Comparison of ENCODE assay signal across 8 cellular contexts in the genomic region with DNA sequence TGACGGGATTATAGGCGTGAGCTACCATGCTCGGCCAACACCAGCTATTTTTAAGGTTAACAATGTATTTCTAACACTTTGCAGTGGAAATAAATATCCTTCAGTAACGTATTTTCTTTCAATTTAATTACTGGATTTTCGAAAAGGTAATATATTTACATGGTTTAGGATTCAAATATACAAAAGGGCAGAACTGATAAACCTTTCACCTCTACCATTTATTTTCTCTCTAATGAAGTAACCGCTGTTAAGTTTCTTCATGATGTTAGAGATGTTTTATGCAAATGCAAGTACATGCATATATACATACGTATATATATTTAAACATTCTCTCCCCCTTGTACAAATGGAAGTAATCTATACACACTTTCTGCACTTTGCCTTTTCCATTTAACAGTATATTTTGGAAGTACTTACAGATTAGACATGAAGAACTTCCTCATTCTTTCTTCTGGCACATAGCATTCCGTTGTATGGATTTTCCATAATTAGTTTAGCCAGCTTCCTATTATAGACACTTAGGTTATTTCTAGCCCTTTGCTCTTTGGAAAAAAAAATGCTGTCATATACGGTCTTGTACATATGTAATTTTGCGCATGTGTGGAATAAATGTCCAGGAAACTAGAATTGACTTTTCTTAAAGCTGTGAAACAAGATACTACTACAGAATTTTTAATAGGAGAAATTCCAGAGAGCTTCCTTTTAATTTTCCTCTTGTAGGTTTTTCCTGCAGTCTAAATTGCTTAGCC. TPM values are rescaled to one million over a fixed set of nuclear protein-coding genes. Genes with fewer than 3 reads are reported as not detected.
A peak's percentile ranks its signal among the peaks of the same experiment; 100 is the strongest.
DNase-seq lines count a peak whose midpoint lies in the region; ATAC-seq and TF ChIP-seq lines count a peak whose summit lies in the region.

No MANE protein-coding gene starts in this region.

- no peak for TF ChIP-seq CTCF in choroid plexus epithelial cell (conservative IDR thresholded peaks at IDR 0.05; ENCODE audit: low read depth, low read length)
- TF ChIP-seq CTCF in nephron (IDR thresholded peaks at IDR 0.05; ENCODE audit: unreplicated experiment in 3 of 3): no peak

- H3K36me3 Mint-ChIP-seq in activated CD4-positive, alpha-beta T cell treated with anti-CD3 and anti-CD28 coated beads for 36 hours (ENCODE audit: low read depth): peaks cover 11% of the 10 kb centered on the region
- H3K36me3 Mint-ChIP-seq in nephron (ENCODE audit: low read depth): no peaks in the 10 kb centered on the region

- POLR2A ChIA-PET in activated CD4-positive, alpha-beta T cell treated with anti-CD3 and anti-CD28 coated beads for 36 hours (lab: Charles Lee): interaction anchor here (0.6 to 8.8 kb wide), 9 partner anchors 15 to 178 kb away, joined by 3 to 228 read pairs (median 3); a partner anchor contains a TSS

- peaks cover 4% of the 10 kb centered on the region for H3K27me3 Mint-ChIP-seq in activated CD4-positive, alpha-beta T cell treated with anti-CD3 and anti-CD28 coated beads for 36 hours
- peaks cover 7% of the 10 kb centered on the region for H3K27me3 Mint-ChIP-seq in nephron (ENCODE audit: low read depth)

- H3K9me3 Mint-ChIP-seq in activated CD4-positive, alpha-beta T cell treated with anti-CD3 and anti-CD28 coated beads for 36 hours (ENCODE audit: low read depth): no peaks in the 10 kb centered on the region
- no peaks in the 10 kb centered on the region for H3K9me3 Mint-ChIP-seq in nephron

- no peak for ATAC-seq in activated CD4-positive, alpha-beta T cell treated with anti-CD3 and anti-CD28 coated beads for 36 hours
- ATAC-seq in GM19351 (IDR thresholded peaks at IDR 0.05; ENCODE audit: unreplicated experiment) (no peak), GM19397 (IDR thresholded peaks at IDR 0.05; ENCODE audit: unreplicated experiment) (no peak)

- peaks cover 36% of the 10 kb centered on the region for H3K4me1 Mint-ChIP-seq in activated CD4-positive, alpha-beta T cell treated with anti-CD3 and anti-CD28 coated beads for 36 hours
- peaks cover 21% of the 10 kb centered on the region for H3K4me1 Mint-ChIP-seq in nephron

- H3K4me3 ChIP-seq in choroid plexus epithelial cell (ENCODE audit: low read depth, low read length): peak overlapping the region; percentile 52

- H3K27ac Mint-ChIP-seq in activated CD4-positive, alpha-beta T cell treated with anti-CD3 and anti-CD28 coated beads for 36 hours: peak overlapping the region; percentile 98
- H3K27ac Mint-ChIP-seq in nephron: peak overlapping the region; percentile 99 to 100 (median 99)

- intact Hi-C loops in activated CD4-positive, alpha-beta T cell treated with anti-CD3 and anti-CD28 coated beads for 36 hours (cut with DNase I, micrococcal nuclease): loop anchor here (1.0 to 5.0 kb wide), 2 partner anchors 40 to 109 kb away; a partner anchor contains a TSS
- intact Hi-C loops in posterior vena cava (cut with DNase I): no loop called here

- peak overlapping the region; percentile 95 for H3K4me3 Mint-ChIP-seq in activated CD4-positive, alpha-beta T cell treated with anti-CD3 and anti-CD28 coated beads for 36 hours
- peak overlapping the region; percentile 95 to 98 (median 98) for H3K4me3 Mint-ChIP-seq in nephron

- DNase-seq in activated CD4-positive, alpha-beta T cell treated with anti-CD3 and anti-CD28 coated beads for 36 hours: no peak
- DNase-seq in activated CD4-positive, alpha-beta T cell treated with anti-CD3 and anti-CD28 coated beads, Interleukin-2, amount 50 U/mL, for 48 hours: no peak
- peak; percentile 62 for DNase-seq in NCI-H774 (lab: John Stamatoyannopoulos, UW)
- peak; percentile 13 for DNase-seq in choroid plexus epithelial cell (ENCODE audit: low read depth)
- DNase-seq in posterior vena cava (ENCODE audit: low spot score): no peak

- CTCF ChIA-PET in activated CD4-positive, alpha-beta T cell treated with anti-CD3 and anti-CD28 coated beads for 36 hours (lab: Charles Lee): interaction anchor here (0.7 to 9.5 kb wide), 13 partner anchors 11 to 191 kb away, joined by 3 to 76 read pairs (median 4); a partner anchor contains a TSS

RNA-seq across cellular contexts. Expression of a gene that starts 14.9 kb away (rescaled TPM):
- not detected for total RNA-seq in activated CD4-positive, alpha-beta T cell treated with anti-CD3 and anti-CD28 coated beads for 36 hours
- not detected for total RNA-seq in posterior vena cava

RNA-seq across cellular contexts. Expression of a gene that starts 40.0 kb away (rescaled TPM):
- total RNA-seq in activated CD4-positive, alpha-beta T cell treated with anti-CD3 and anti-CD28 coated beads for 36 hours: 100 to 1,000 TPM; 112 TPM
- total RNA-seq in posterior vena cava: 100 to 1,000 TPM; 393 to 441 TPM

Comparison
In these comparisons a context has a peak if more than half of its experiments do, and no peak if none do; other contexts are left out.
1. DNase-seq: peak in NCI-H774 (single experiment) and choroid plexus epithelial cell (single experiment); none in activated CD4-positive, alpha-beta T cell treated with anti-CD3 and anti-CD28 coated beads for 36 hours (single experiment), activated CD4-positive, alpha-beta T cell treated with anti-CD3 and anti-CD28 coated beads, Interleukin-2, amount 50 U/mL, for 48 hours (0 of 2) and posterior vena cava (single experiment).
2. intact Hi-C loops: an anchor here in activated CD4-positive, alpha-beta T cell treated with anti-CD3 and anti-CD28 coated beads for 36 hours (1.0 to 5.0 kb wide); none called in posterior vena cava.